ENCODE assay signal across 1 cellular context in the genomic region with DNA sequence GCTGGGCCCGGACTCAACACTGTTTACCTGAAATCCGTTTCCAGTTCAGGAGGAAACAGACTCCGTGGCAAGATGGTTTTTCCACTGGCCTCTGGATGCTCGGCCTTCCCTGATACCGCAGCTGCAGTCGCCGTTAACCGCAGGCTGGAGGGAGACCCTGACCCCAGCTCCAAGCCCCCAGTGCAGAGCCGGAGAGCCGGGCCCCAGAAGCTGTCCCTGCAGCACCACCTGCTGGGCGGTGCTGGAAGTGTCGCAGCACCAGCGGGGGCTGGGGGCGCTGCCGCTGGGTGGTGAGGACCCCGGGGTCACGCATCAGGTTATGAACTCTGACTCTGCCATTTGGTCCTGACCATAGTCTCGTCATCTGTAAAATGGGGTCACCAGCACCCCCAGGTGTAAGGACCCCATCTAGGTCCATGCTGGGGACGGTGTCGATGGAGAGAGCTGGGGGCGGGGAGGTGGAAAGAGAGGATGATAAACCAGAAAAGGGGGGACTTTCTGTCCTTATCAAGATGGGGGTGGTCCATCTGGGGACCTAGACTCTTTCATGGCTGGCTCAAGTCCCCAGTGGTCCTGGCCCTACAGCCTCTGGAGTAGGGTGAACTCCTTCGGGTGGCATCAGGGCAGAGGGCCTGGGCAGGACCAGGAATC.
TF ChIP-seq lines count a peak whose summit lies in the region.

No MANE protein-coding gene starts in this region.

TF ChIP-seq in HCT116, 20 proteins besides CTCF, POLR2A, EP300 and RAD21 (continued from another document):
- TF ChIP-seq, protein P1, sequence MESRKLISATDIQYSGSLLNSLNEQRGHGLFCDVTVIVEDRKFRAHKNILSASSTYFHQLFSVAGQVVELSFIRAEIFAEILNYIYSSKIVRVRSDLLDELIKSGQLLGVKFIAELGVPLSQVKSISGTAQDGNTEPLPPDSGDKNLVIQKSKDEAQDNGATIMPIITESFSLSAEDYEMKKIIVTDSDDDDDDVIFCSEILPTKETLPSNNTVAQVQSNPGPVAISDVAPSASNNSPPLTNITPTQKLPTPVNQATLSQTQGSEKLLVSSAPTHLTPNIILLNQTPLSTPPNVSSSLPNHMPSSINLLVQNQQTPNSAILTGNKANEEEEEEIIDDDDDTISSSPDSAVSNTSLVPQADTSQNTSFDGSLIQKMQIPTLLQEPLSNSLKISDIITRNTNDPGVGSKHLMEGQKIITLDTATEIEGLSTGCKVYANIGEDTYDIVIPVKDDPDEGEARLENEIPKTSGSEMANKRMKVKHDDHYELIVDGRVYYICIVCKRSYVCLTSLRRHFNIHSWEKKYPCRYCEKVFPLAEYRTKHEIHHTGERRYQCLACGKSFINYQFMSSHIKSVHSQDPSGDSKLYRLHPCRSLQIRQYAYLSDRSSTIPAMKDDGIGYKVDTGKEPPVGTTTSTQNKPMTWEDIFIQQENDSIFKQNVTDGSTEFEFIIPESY (IDR thresholded peaks at IDR 0.05; ENCODE audit: extremely low read depth, insufficient replicate concordance, low read length) = no peak
- TF ChIP-seq, protein P2, sequence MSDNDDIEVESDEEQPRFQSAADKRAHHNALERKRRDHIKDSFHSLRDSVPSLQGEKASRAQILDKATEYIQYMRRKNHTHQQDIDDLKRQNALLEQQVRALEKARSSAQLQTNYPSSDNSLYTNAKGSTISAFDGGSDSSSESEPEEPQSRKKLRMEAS (IDR thresholded peaks at IDR 0.05) = no peak
- TF ChIP-seq, protein P3, sequence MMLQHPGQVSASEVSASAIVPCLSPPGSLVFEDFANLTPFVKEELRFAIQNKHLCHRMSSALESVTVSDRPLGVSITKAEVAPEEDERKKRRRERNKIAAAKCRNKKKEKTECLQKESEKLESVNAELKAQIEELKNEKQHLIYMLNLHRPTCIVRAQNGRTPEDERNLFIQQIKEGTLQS (IDR thresholded peaks at IDR 0.05) = no peak
- TF ChIP-seq, protein P4, sequence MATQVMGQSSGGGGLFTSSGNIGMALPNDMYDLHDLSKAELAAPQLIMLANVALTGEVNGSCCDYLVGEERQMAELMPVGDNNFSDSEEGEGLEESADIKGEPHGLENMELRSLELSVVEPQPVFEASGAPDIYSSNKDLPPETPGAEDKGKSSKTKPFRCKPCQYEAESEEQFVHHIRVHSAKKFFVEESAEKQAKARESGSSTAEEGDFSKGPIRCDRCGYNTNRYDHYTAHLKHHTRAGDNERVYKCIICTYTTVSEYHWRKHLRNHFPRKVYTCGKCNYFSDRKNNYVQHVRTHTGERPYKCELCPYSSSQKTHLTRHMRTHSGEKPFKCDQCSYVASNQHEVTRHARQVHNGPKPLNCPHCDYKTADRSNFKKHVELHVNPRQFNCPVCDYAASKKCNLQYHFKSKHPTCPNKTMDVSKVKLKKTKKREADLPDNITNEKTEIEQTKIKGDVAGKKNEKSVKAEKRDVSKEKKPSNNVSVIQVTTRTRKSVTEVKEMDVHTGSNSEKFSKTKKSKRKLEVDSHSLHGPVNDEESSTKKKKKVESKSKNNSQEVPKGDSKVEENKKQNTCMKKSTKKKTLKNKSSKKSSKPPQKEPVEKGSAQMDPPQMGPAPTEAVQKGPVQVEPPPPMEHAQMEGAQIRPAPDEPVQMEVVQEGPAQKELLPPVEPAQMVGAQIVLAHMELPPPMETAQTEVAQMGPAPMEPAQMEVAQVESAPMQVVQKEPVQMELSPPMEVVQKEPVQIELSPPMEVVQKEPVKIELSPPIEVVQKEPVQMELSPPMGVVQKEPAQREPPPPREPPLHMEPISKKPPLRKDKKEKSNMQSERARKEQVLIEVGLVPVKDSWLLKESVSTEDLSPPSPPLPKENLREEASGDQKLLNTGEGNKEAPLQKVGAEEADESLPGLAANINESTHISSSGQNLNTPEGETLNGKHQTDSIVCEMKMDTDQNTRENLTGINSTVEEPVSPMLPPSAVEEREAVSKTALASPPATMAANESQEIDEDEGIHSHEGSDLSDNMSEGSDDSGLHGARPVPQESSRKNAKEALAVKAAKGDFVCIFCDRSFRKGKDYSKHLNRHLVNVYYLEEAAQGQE (IDR thresholded peaks at IDR 0.05; ENCODE audit: low read depth) = no peak
